Comparison of ENCODE assay signal across 8 cellular contexts in genomic region chr7:106425017-106425719, GRCh38.
A peak's percentile ranks its signal among the peaks of the same experiment; 100 is the strongest.
DNase-seq lines count a peak whose midpoint lies in the region; TF ChIP-seq lines count a peak whose summit lies in the region.

No MANE protein-coding gene starts in this region.

- no peaks in the 10 kb centered on the region for H3K27me3 Mint-ChIP-seq in activated CD4-positive, alpha-beta memory T cell treated with anti-CD3 and anti-CD28 coated beads, Interleukin-2, amount 10 ng/mL, durations not matched to agents 7 days and 5 days

- peaks cover 18 to 72% (median 42%) of the 10 kb centered on the region in 3 donors for H3K4me1 ChIP-seq in esophagus squamous epithelium
- no peaks in the 10 kb centered on the region for H3K4me1 ChIP-seq in parathyroid adenoma

- TF ChIP-seq POLR2A in GM15510 (IDR thresholded peaks at IDR 0.05; ENCODE audit: borderline replicate concordance, extremely low read depth, insufficient read length) (peak; percentile 20), NB4 (IDR thresholded peaks at IDR 0.05; ENCODE audit: extremely low read depth, insufficient read length) (no peak), esophagus squamous epithelium (IDR thresholded peaks at IDR 0.05) (peak in 1 of 4 donors; percentile 31)

- H3K9me3 Mint-ChIP-seq in activated CD4-positive, alpha-beta memory T cell treated with anti-CD3 and anti-CD28 coated beads, Interleukin-2, amount 10 ng/mL, durations not matched to agents 7 days and 5 days = peaks cover 4% of the 10 kb centered on the region

- H3K9ac ChIP-seq in parathyroid adenoma = no peak overlapping the region

- peak overlapping the region; percentile 76 to 93 (median 84) for H3K27ac ChIP-seq in esophagus squamous epithelium
- H3K27ac ChIP-seq in parathyroid adenoma = no peak overlapping the region

- DNase-seq in HFF-Myc (ENCODE audit: extremely low read depth, low read depth) (peak; percentile 77), NB4 (ENCODE audit: low read depth) (peak; percentile 94), esophagus squamous epithelium (lab: John Stamatoyannopoulos, UW) (peak; percentile 17), ureter (ENCODE audit: low spot score) (peak; percentile 90), mesenteric fat pad (ENCODE audit: low spot score) (no peak)
- DNase-seq in activated CD4-positive, alpha-beta memory T cell treated with anti-CD3 and anti-CD28 coated beads, Interleukin-2, amount 10 ng/mL, durations not matched to agents 7 days and 5 days = peak; percentile 66

- H3K4me3 ChIP-seq in HFF-Myc (replicated peaks; ENCODE audit: low read depth, low read length) (no peak overlapping the region), NB4 (ENCODE audit: low read depth, low read length) (no peak overlapping the region), esophagus squamous epithelium (peak overlapping the region in 1 of 4 donors; percentile 7), parathyroid adenoma (ENCODE audit: low read depth, low read length) (no peak overlapping the region)

- H3K4me1 Mint-ChIP-seq in activated CD4-positive, alpha-beta memory T cell treated with anti-CD3 and anti-CD28 coated beads, Interleukin-2, amount 10 ng/mL, durations not matched to agents 7 days and 5 days = peaks cover 35% of the 10 kb centered on the region

- H2AFZ ChIP-seq in parathyroid adenoma = peak overlapping the region; percentile 51

- CTCF ChIA-PET in activated CD4-positive, alpha-beta memory T cell treated with anti-CD3 and anti-CD28 coated beads, Interleukin-2, amount 10 ng/mL, durations not matched to agents 7 days and 5 days (lab: Charles Lee) = interaction anchor here (1.4 kb wide), 1 partner anchor 248 kb away, joined by 4 read pairs; no protein-coding TSS in a partner anchor

- no peaks in the 10 kb centered on the region for H3K36me3 Mint-ChIP-seq in activated CD4-positive, alpha-beta memory T cell treated with anti-CD3 and anti-CD28 coated beads, Interleukin-2, amount 10 ng/mL, durations not matched to agents 7 days and 5 days (ENCODE audit: low read depth)

- H3K27me3 ChIP-seq in esophagus squamous epithelium (no peaks in the 10 kb centered on the region), parathyroid adenoma (ENCODE audit: control insufficient read depth, insufficient read depth, low read length) (no peaks in the 10 kb centered on the region)

- POLR2A ChIA-PET in activated CD4-positive, alpha-beta memory T cell treated with anti-CD3 and anti-CD28 coated beads, Interleukin-2, amount 10 ng/mL, durations not matched to agents 7 days and 5 days (lab: Charles Lee) = interaction anchor here (0.6 to 2.6 kb wide), 4 partner anchors 79 to 146 kb away, joined by 3 to 9 read pairs (median 3); partner anchors contain the start of gene NAMPT

- TF ChIP-seq CTCF in HFF-Myc (IDR thresholded peaks at IDR 0.05; ENCODE audit: low read depth, low read length, missing control alignments) (no peak), NB4 (IDR thresholded peaks at IDR 0.05; ENCODE audit: low read depth, low read length) (no peak), esophagus squamous epithelium (IDR thresholded peaks at IDR 0.05) (peak in 1 of 6 experiments; percentile 1), parathyroid adenoma (IDR thresholded peaks at IDR 0.05) (no peak)

- no peaks in the 10 kb centered on the region for H3K36me3 ChIP-seq in esophagus squamous epithelium
- no peaks in the 10 kb centered on the region for H3K36me3 ChIP-seq in parathyroid adenoma (ENCODE audit: control insufficient read depth, insufficient read depth, low read length)

- H3K4me2 ChIP-seq in parathyroid adenoma (ENCODE audit: low read length) = no peak overlapping the region

- peak overlapping the region; percentile 73 for H3K27ac Mint-ChIP-seq in activated CD4-positive, alpha-beta memory T cell treated with anti-CD3 and anti-CD28 coated beads, Interleukin-2, amount 10 ng/mL, durations not matched to agents 7 days and 5 days

- no peaks in the 10 kb centered on the region for H3K79me2 ChIP-seq in parathyroid adenoma

- 4 to 5% methylated on average over 6 to 7 of the region's 7 CpGs for WGBS in esophagus squamous epithelium, 2 donors

- peak overlapping the region; percentile 26 for H3K4me3 Mint-ChIP-seq in activated CD4-positive, alpha-beta memory T cell treated with anti-CD3 and anti-CD28 coated beads, Interleukin-2, amount 10 ng/mL, durations not matched to agents 7 days and 5 days

- intact Hi-C loops in esophagus squamous epithelium (cut with DNase I) = loop anchor here (10.0 kb wide), 1 partner anchor 140 kb away; the partner anchor contains the start of gene NAMPT

- no peaks in the 10 kb centered on the region for H3K9me3 ChIP-seq in esophagus squamous epithelium
- H3K9me3 ChIP-seq in parathyroid adenoma (ENCODE audit: control insufficient read depth, low read length) = no peaks in the 10 kb centered on the region
